In genomic region chr5:142888469-142889085, GRCh38 we compare ENCODE assay signal across 8 cellular contexts.
A peak's percentile ranks its signal among the peaks of the same experiment; 100 is the strongest.
DNase-seq lines count a peak whose midpoint lies in the region; ATAC-seq and TF ChIP-seq lines count a peak whose summit lies in the region.

No MANE protein-coding gene starts in this region.

- no peaks in the 10 kb centered on the region for H3K79me2 ChIP-seq in DOHH2 (ENCODE audit: control insufficient read depth, low read length)

- POLR2A ChIA-PET in RWPE1 (lab: Yijun Ruan, JAX; ENCODE audit: low non-redundant PET) = no interaction called here

- ATAC-seq in mucosa of descending colon (peak; percentile 80), HG03354 (IDR thresholded peaks at IDR 0.05; ENCODE audit: poor library complexity, severe bottlenecking, unreplicated experiment) (no peak)

- DNase-seq in HuH-7 (ENCODE audit: low spot score) (peak; percentile 51), RWPE1 (ENCODE audit: low spot score) (peak; percentile 79), epithelial cell of esophagus (ENCODE audit: low read depth) (peak; percentile 65), mucosa of descending colon (no peak), occipital lobe (lab: John Stamatoyannopoulos, UW) (no peak)
- DNase-seq in stimulated activated CD4-positive, alpha-beta T cell treated with anti-CD3 and anti-CD28 coated beads, Interleukin-12 subunit alpha, Interleukin-12 subunit beta, amount 100 ng/mL, for 4 hours = no peak

- no peak overlapping the region for H3K27ac ChIP-seq in DOHH2 (ENCODE audit: low read depth, low read length)
- no peak overlapping the region for H3K27ac ChIP-seq in RWPE1

- no peaks in the 10 kb centered on the region for H3K9me2 ChIP-seq in DOHH2 (replicated peaks; ENCODE audit: control insufficient read depth, low read length)

- intact Hi-C loops in mucosa of descending colon (cut with DNase I, micrococcal nuclease) = loop anchor here in 1 of 2 donors (10.0 kb wide), 2 partner anchors 134 to 174 kb away; no protein-coding TSS in a partner anchor

- CTCF ChIA-PET in RWPE1 (lab: Yijun Ruan, JAX) = interaction anchor here (0.6 to 3.9 kb wide), 49 partner anchors 8 to 607 kb away, joined by 3 to 44 read pairs (median 5); no protein-coding TSS in a partner anchor

- H3K4me1 ChIP-seq in DOHH2 (ENCODE audit: control insufficient read depth, low read length) (no peaks in the 10 kb centered on the region), mucosa of descending colon (ENCODE audit: low read depth) (no peaks in the 10 kb centered on the region)

- no peaks in the 10 kb centered on the region for H3F3A ChIP-seq in DOHH2 (ENCODE audit: control insufficient read depth, insufficient read depth)

- H3K36me3 ChIP-seq in DOHH2 (ENCODE audit: control insufficient read depth, low read length) (no peaks in the 10 kb centered on the region), mucosa of descending colon (ENCODE audit: low read depth) (no peaks in the 10 kb centered on the region)

- no peaks in the 10 kb centered on the region for H3K9me3 ChIP-seq in DOHH2 (ENCODE audit: control insufficient read depth, insufficient read depth, low read length)
- no peaks in the 10 kb centered on the region for H3K9me3 ChIP-seq in mucosa of descending colon

- no peak overlapping the region for H3K4me2 ChIP-seq in DOHH2 (ENCODE audit: low read length)

- no peaks in the 10 kb centered on the region for H4K20me1 ChIP-seq in DOHH2 (ENCODE audit: control insufficient read depth, insufficient read depth, low read depth, low read length)

- H3K4me3 ChIP-seq in DOHH2 (ENCODE audit: low read length) = no peak overlapping the region
- H3K4me3 ChIP-seq in epithelial cell of esophagus (ENCODE audit: low read length) = no peak overlapping the region
- no peak overlapping the region for H3K4me3 ChIP-seq in mucosa of descending colon

- TF ChIP-seq CTCF in DOHH2 (IDR thresholded peaks at IDR 0.05; ENCODE audit: low read depth, low read length, poor library complexity, severe bottlenecking) (peak; percentile 69), RWPE1 (conservative IDR thresholded peaks at IDR 0.05; ENCODE audit: low read depth) (peak; percentile 90), epithelial cell of esophagus (IDR thresholded peaks at IDR 0.05; ENCODE audit: insufficient read depth, low read depth, low read length, missing control alignments) (peak; percentile 68), mucosa of descending colon (IDR thresholded peaks at IDR 0.05) (peak; percentile 43)

- no peaks in the 10 kb centered on the region for H3K27me3 ChIP-seq in DOHH2 (ENCODE audit: control insufficient read depth, low read length)

Comparison
In these comparisons a context has a peak if more than half of its experiments do, and no peak if none do; other contexts are left out.
1. DNase-seq: peak in HuH-7 (single experiment), RWPE1 (single experiment) and epithelial cell of esophagus (single experiment); none in mucosa of descending colon (0 of 3), stimulated activated CD4-positive, alpha-beta T cell treated with anti-CD3 and anti-CD28 coated beads, Interleukin-12 subunit alpha, Interleukin-12 subunit beta, amount 100 ng/mL, for 4 hours (single experiment) and occipital lobe (single experiment).
2. Peak in every context shown above with its lines, with median percentiles within 50 percentile points of each other: CTCF ChIP-seq.